Comparison of ENCODE assay signal across 1 cellular context in the genomic region with DNA sequence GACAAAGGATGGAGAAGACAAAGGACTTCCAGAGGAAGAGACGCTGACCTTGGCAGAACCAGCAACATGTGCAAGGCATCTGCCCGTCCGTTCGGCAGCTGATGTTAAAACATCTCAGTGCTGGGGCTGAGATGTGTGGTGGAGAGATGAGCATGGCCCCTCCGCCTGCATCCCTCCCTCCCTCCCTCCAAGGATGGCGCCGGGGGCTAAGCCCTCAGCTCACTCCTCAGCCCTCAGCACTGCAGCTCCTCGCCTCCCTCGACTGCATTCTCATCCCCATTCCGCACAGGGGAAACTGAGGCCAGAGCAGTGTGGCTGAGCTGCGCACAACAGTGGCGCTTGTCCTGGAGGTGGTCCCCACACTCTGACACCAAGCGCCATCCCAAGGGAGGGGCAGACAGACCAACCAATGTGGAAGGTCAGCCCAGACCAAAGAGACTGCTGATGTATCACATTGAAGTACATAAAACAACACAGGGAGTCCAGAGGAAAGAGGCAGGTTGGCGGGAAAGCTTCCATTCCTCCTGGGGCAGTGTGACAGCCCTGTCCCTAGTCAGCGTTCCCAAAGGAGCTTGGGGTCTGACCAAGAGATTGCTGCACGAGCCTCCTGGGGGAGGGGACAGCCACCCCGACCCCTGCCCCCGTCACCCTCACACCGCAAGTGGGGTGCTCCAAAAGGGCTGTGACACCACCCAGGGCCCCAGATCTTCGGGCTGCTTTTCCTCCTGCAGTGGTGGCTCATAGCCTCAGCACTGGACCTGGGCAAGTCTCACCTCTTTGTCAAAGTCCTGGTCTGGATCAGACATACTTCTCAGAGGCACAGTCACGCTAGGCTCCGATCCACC.
TF ChIP-seq lines count a peak whose summit lies in the region.

No MANE protein-coding gene starts in this region.

TF ChIP-seq in HepG2, 621 proteins besides CTCF, POLR2A, EP300 and RAD21:
- TF ChIP-seq ZNF543 (CRISPR knock-in tag; IDR thresholded peaks at IDR 0.05) = no peak
- no peak for TF ChIP-seq ETV5 (CRISPR knock-in tag; IDR thresholded peaks at IDR 0.05; ENCODE audit: borderline replicate concordance)
- no peak for TF ChIP-seq ZNF329 (CRISPR knock-in tag; IDR thresholded peaks at IDR 0.05; ENCODE audit: low read depth)
- peak; percentile 8 for TF ChIP-seq AGO2 (optimal IDR thresholded peaks at IDR 0.05; ENCODE audit: low read depth, low read length)
